8 cellular contexts compared by ENCODE assay signal in genomic region chr22:20495861-20496681, GRCh38. TPM values are rescaled to one million over a fixed set of nuclear protein-coding genes. Genes with fewer than 3 reads are reported as not detected.
A peak's percentile ranks its signal among the peaks of the same experiment; 100 is the strongest.
DNase-seq lines count a peak whose midpoint lies in the region; ATAC-seq and TF ChIP-seq lines count a peak whose summit lies in the region.

No MANE protein-coding gene starts in this region.

- peak overlapping the region; percentile 86 for H3K4me3 ChIP-seq in AG10803 (ENCODE audit: low read length)
- peak overlapping the region; percentile 51 for H3K4me3 ChIP-seq in kidney epithelial cell (ENCODE audit: low read depth, low read length)

- no peaks in the 10 kb centered on the region for H3K36me3 ChIP-seq in kidney epithelial cell (ENCODE audit: control insufficient read depth, insufficient read depth, low read length)

- peak; percentile 81 for ATAC-seq in HG03159 (IDR thresholded peaks at IDR 0.05; ENCODE audit: unreplicated experiment)

- DNase-seq in AG10803 (ENCODE audit: low read depth), result peak; percentile 86
- DNase-seq in NCI-H446 treated with DMSO at 0.1 percent for 48 hours (lab: John Stamatoyannopoulos, UW), result peak; percentile 81
- peak; percentile 86 to 87 for DNase-seq in activated CD4-positive, alpha-beta T cell treated with anti-CD3 and anti-CD28 coated beads for 24 hours (ENCODE audit: low read depth in 2 of 2)
- peak; percentile 95 for DNase-seq in cerebellum (ENCODE audit: low spot score)
- no peak for DNase-seq in kidney epithelial cell (ENCODE audit: low read depth)
- peak; percentile 95 for DNase-seq in stimulated activated CD4-positive, alpha-beta T cell treated with anti-CD3 and anti-CD28 coated beads, Interleukin-15, amount 100 ng/mL, for 24 hours

- TF ChIP-seq POLR2A in GM18951 (IDR thresholded peaks at IDR 0.05; ENCODE audit: extremely low read depth, insufficient read depth, insufficient read length), result peak; percentile 58

- H3K27me3 ChIP-seq in kidney epithelial cell (ENCODE audit: control insufficient read depth, insufficient read depth, low read length), result no peaks in the 10 kb centered on the region

- TF ChIP-seq CTCF in AG10803 (conservative IDR thresholded peaks at IDR 0.05; ENCODE audit: low read length), result peak; percentile 69
- TF ChIP-seq CTCF in kidney epithelial cell (IDR thresholded peaks at IDR 0.05; ENCODE audit: insufficient read depth, low read length, poor library complexity, severe bottlenecking), result peak; percentile 89

- in situ Hi-C loops in GM18951 (cut with MboI; ENCODE audit: low sequenced_read_pairs, unreplicated experiment), result no loop called here

RNA-seq across cellular contexts. Expression of gene KLHL22, which starts 0.5 kb away (rescaled TPM):
- total RNA-seq in cerebellum (53.0 TPM), kidney epithelial cell (18.6 and 28.2 TPM in 2 replicates)

RNA-seq across cellular contexts. Expression of gene MED15, which starts 11.3 kb away (rescaled TPM):
- total RNA-seq in cerebellum (36.7 TPM), kidney epithelial cell (74.3 and 79.8 TPM in 2 replicates)

RNA-seq across cellular contexts. Expression of gene SCARF2, which starts 58.4 kb away (rescaled TPM):
- 3.2 TPM for total RNA-seq in cerebellum
- total RNA-seq in kidney epithelial cell, result 33.6 and 39.9 TPM in 2 replicates
